8 cellular contexts compared by ENCODE assay signal in genomic region chrX:101550825-101551767, GRCh38. TPM values are rescaled to one million over a fixed set of nuclear protein-coding genes. Genes with fewer than 3 reads are reported as not detected.
A peak's percentile ranks its signal among the peaks of the same experiment; 100 is the strongest.
DNase-seq lines count a peak whose midpoint lies in the region; ATAC-seq and TF ChIP-seq lines count a peak whose summit lies in the region.

No MANE protein-coding gene starts in this region.

- H3K27me3 ChIP-seq in kidney epithelial cell (ENCODE audit: control insufficient read depth, insufficient read depth, low read length) (no peaks in the 10 kb centered on the region), smooth muscle cell (ENCODE audit: low read depth) (no peaks in the 10 kb centered on the region)

- TF ChIP-seq CTCF in coronary artery (IDR thresholded peaks at IDR 0.05) (no peak), kidney epithelial cell (IDR thresholded peaks at IDR 0.05; ENCODE audit: insufficient read depth, low read length, poor library complexity, severe bottlenecking) (no peak), smooth muscle cell (IDR thresholded peaks at IDR 0.05; ENCODE audit: borderline replicate concordance, insufficient read depth, poor library complexity, severe bottlenecking) (no peak)

- H3K4me3 ChIP-seq in coronary artery (peak overlapping the region; percentile 80), kidney epithelial cell (ENCODE audit: low read depth, low read length) (peak overlapping the region; percentile 69), smooth muscle cell (peak overlapping the region; percentile 71)

- H3F3A ChIP-seq in smooth muscle cell (ENCODE audit: low read depth), result no peaks in the 10 kb centered on the region

- no peaks in the 10 kb centered on the region for H4K20me1 ChIP-seq in smooth muscle cell (ENCODE audit: low read depth)

- ATAC-seq in HG02840 (IDR thresholded peaks at IDR 0.05; ENCODE audit: low FRiP score, unreplicated experiment) (no peak), HG03025 (IDR thresholded peaks at IDR 0.05; ENCODE audit: low FRiP score, unreplicated experiment) (no peak), HG02973 (IDR thresholded peaks at IDR 0.05; ENCODE audit: unreplicated experiment) (no peak)

- H3K4me2 ChIP-seq in smooth muscle cell, result peak overlapping the region; percentile 89

- in situ Hi-C loops in G401 (cut with HindIII; ENCODE audit: low sequenced_read_pairs), result no loop called here

- peak overlapping the region; percentile 46 for H2AFZ ChIP-seq in smooth muscle cell (ENCODE audit: low read depth)

- peak overlapping the region; percentile 82 for H3K9ac ChIP-seq in smooth muscle cell (ENCODE audit: low read depth)

- H3K9me3 ChIP-seq in smooth muscle cell (replicated peaks; ENCODE audit: low read depth), result no peaks in the 10 kb centered on the region

- H3K27ac ChIP-seq in coronary artery, result peak overlapping the region; percentile 80 to 95
- H3K27ac ChIP-seq in smooth muscle cell (ENCODE audit: low read depth), result peak overlapping the region; percentile 80

- no peaks in the 10 kb centered on the region for H3K4me1 ChIP-seq in smooth muscle cell (ENCODE audit: low read depth)

- WGBS in smooth muscle cell (ENCODE audit: low lambda C conversion rate), result 43% methylated on average over 31 of the region's 34 CpGs

- H3K36me3 ChIP-seq in kidney epithelial cell (ENCODE audit: control insufficient read depth, insufficient read depth, low read length), result no peaks in the 10 kb centered on the region
- no peaks in the 10 kb centered on the region for H3K36me3 ChIP-seq in smooth muscle cell (ENCODE audit: low read depth)

- DNase-seq in G401 (ENCODE audit: low spot score), result peak; percentile 23
- DNase-seq in NCI-H2227 (lab: John Stamatoyannopoulos, UW; ENCODE audit: unreplicated experiment), result peak; percentile 64
- no peak for DNase-seq in coronary artery (ENCODE audit: low spot score)
- no peak for DNase-seq in kidney epithelial cell (ENCODE audit: low read depth)
- peak; percentile 3 for DNase-seq in smooth muscle cell (lab: John Stamatoyannopoulos, UW; ENCODE audit: unreplicated experiment)

- no peaks in the 10 kb centered on the region for H3K79me2 ChIP-seq in smooth muscle cell (ENCODE audit: low read depth)

RNA-seq across cellular contexts. Expression of gene ARMCX1, which starts 0.7 kb away (rescaled TPM):
- total RNA-seq in G401 (2014; rRNA removed; shearing (Covaris generic)), result 0.25 and 1.1 TPM in 2 replicates
- 16.6 and 18.3 TPM in 2 replicates for total RNA-seq in kidney epithelial cell
- total RNA-seq in smooth muscle cell, result 40.7 and 47.5 TPM in 2 replicates
- polyA plus RNA-seq in smooth muscle cell, result 28.9 and 35.4 TPM in 2 replicates

Comparison
In these comparisons a context has a peak if more than half of its experiments do, and no peak if none do; other contexts are left out.
1. DNase-seq: peak in G401 (single experiment), NCI-H2227 (single experiment) and smooth muscle cell (single experiment); none in coronary artery (single experiment) and kidney epithelial cell (single experiment).
2. Peak in every context shown above with its lines, with median percentiles within 50 percentile points of each other: H3K4me3 ChIP-seq.